In the genomic region with DNA sequence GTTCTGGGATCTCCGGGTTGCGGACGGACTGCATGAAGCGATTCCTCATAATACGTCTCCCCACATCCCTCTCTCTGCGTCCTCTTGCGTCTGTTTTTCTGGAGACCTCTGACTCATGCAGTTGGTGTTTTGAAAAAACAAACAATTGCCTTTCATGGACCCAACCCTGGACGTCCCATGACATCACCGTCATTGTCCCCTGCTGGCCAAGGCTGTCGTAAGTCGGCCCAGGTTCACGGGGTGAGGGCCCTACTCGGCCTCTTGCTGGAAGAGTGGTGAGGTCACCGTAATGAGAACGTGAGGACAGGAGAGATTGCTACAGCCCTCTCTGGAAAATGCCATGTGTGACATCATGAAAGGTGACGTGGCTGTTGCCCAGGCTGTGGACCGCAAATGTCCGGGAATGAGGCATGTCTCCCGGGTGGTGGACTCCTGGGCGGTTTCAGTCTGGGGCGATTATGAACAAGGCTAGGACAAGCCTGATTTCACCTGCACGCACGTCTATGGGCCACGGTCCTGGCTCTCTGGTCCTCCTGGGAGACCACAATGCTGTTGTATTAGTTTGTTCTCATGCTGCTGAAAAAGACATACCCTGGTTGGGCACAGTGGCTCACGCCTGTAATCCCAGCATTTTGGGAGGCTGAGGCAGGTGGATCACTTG, we compare ENCODE assay signal across 13 cellular contexts. TPM values are rescaled to one million over a fixed set of nuclear protein-coding genes. Genes with fewer than 3 reads are reported as not detected.
A peak's percentile ranks its signal among the peaks of the same experiment; 100 is the strongest.
DNase-seq lines count a peak whose midpoint lies in the region; ATAC-seq and TF ChIP-seq lines count a peak whose summit lies in the region.
"Had no signal": no experiment of that assay in that cellular context is flagged by ENCODE, and none has a peak within 500 bp of the region (broad histone marks: within the 10 kb centered on the region; RNA-seq: fewer than 3 reads in every experiment).

No MANE protein-coding gene starts in this region.

- no peak overlapping the region for H3K9ac ChIP-seq in adipocyte (ENCODE audit: low read length)

- peaks cover 19% of the 10 kb centered on the region for H3K27me3 ChIP-seq in adipocyte (replicated peaks; ENCODE audit: control insufficient read depth, insufficient read depth, low read length)
- no peaks in the 10 kb centered on the region for H3K27me3 ChIP-seq in right atrium auricular region
- H3K27me3 ChIP-seq in sigmoid colon, result peaks cover 0 to 17% (median 9%) of the 10 kb centered on the region in 3 donors

- TF ChIP-seq CTCF in right atrium auricular region (IDR thresholded peaks at IDR 0.05), result no peak
- no peak for TF ChIP-seq CTCF in sigmoid colon (IDR thresholded peaks at IDR 0.05)

- peaks cover 2% of the 10 kb centered on the region for H3K4me1 ChIP-seq in adipocyte (ENCODE audit: control insufficient read depth, insufficient read depth, low read length)
- H3K4me1 ChIP-seq in right atrium auricular region, result no peaks in the 10 kb centered on the region
- no peaks in the 10 kb centered on the region for H3K4me1 ChIP-seq in sigmoid colon
- H3K4me1 ChIP-seq: HAP-1 had no signal

- intact Hi-C loops in sigmoid colon (cut with DNase I), result no loop called here

- peaks cover 21% of the 10 kb centered on the region for H3K9me3 ChIP-seq in adipocyte (ENCODE audit: control insufficient read depth, low read length)
- H3K9me3 ChIP-seq in right atrium auricular region, result no peaks in the 10 kb centered on the region
- no peaks in the 10 kb centered on the region for H3K9me3 ChIP-seq in sigmoid colon
- H3K9me3 ChIP-seq: HAP-1 had no signal

- H3K27ac ChIP-seq in right atrium auricular region (peak overlapping the region; percentile 29 to 31), sigmoid colon (no peak overlapping the region)
- H3K27ac ChIP-seq: HL-60 had no signal

- no peaks in the 10 kb centered on the region for H3K36me3 ChIP-seq in adipocyte (ENCODE audit: control insufficient read depth, insufficient read depth, low read length, severe bottlenecking)
- no peaks in the 10 kb centered on the region for H3K36me3 ChIP-seq in right atrium auricular region
- H3K36me3 ChIP-seq in sigmoid colon, result no peaks in the 10 kb centered on the region
- H3K36me3 ChIP-seq: HAP-1 had no signal

- no peak overlapping the region for H3K4me3 ChIP-seq in adipocyte (ENCODE audit: low read length)
- no peak overlapping the region for H3K4me3 ChIP-seq in right atrium auricular region
- no peak overlapping the region for H3K4me3 ChIP-seq in sigmoid colon
- H3K4me3 ChIP-seq: HAP-1, mucosa of descending colon had no signal

- TF ChIP-seq EP300 in sigmoid colon (IDR thresholded peaks at IDR 0.05), result no peak

- ATAC-seq in HG02763 (IDR thresholded peaks at IDR 0.05; ENCODE audit: unreplicated experiment), result no peak
- ATAC-seq in GM19467 (IDR thresholded peaks at IDR 0.05; ENCODE audit: unreplicated experiment), result no peak
- ATAC-seq: mucosa of descending colon had no signal

- WGBS in sigmoid colon, 2 donors, result 86% methylated on average over 25 of the region's 25 CpGs

- DNase-seq in A172 (ENCODE audit: low spot score) (peak; percentile 98), HK-2 (ENCODE audit: unreplicated experiment) (peak; percentile 68), adipocyte (ENCODE audit: low read depth) (peak; percentile 41), right atrium auricular region (ENCODE audit: low spot score) (no peak), SKM-1 (lab: John Stamatoyannopoulos, UW; ENCODE audit: unreplicated experiment) (no peak), sigmoid colon (no peak)
- DNase-seq: AML-193, mucosa of descending colon, NCI-H1694 had no signal

- no peak for TF ChIP-seq POLR2A in sigmoid colon (IDR thresholded peaks at IDR 0.05)

RNA-seq across cellular contexts. Expression of a gene that starts 9.8 kb away (rescaled TPM):
- 49.6 and 54.3 TPM in 2 replicates for total RNA-seq in A172 (2014; rRNA removed; shearing (Covaris generic))
- total RNA-seq in right atrium auricular region (10 to 100 TPM; 29.6 to 70.9 TPM), sigmoid colon (10 to 100 TPM; 22.1 to 57.6 (median 42.5) TPM)
- polyA plus RNA-seq in sigmoid colon, result 10 to 100 TPM; 34.8 to 43.0 (median 42.1) TPM

RNA-seq across cellular contexts. Expression of a gene that starts 16.5 kb away (rescaled TPM):
- 45.3 and 49.6 TPM in 2 replicates for total RNA-seq in A172 (2014; rRNA removed; shearing (Covaris generic))
- total RNA-seq in right atrium auricular region (10 to 100 TPM; 29.0 to 47.0 TPM), sigmoid colon (10 to 100 TPM; 18.9 to 35.7 (median 26.2) TPM)
- 10 to 100 TPM; 16.2 to 78.3 (median 22.9) TPM for polyA plus RNA-seq in sigmoid colon

RNA-seq across cellular contexts. Expression of a gene that starts 35.3 kb away (rescaled TPM):
- total RNA-seq in A172 (2014; rRNA removed; shearing (Covaris generic)), result 2.7 and 3.6 TPM in 2 replicates
- total RNA-seq in right atrium auricular region, result under 1 TPM in 1 of 2 donors, not detected in 1; 0.28 TPM
- under 1 TPM in 1 of 4 donors, not detected in 3; 0.28 TPM for total RNA-seq in sigmoid colon
- polyA plus RNA-seq in sigmoid colon, result 10 to 100 TPM in 2 of 3 donors, 1 to 10 TPM in 1; 8.4 to 60.3 (median 10.2) TPM

RNA-seq across cellular contexts. Expression of a gene that starts 49.1 kb away (rescaled TPM):
- 91.0 and 138 TPM in 2 replicates for total RNA-seq in A172 (2014; rRNA removed; shearing (Covaris generic))
- total RNA-seq in right atrium auricular region (10 to 100 TPM; 21.5 to 22.3 TPM), sigmoid colon (10 to 100 TPM; 23.3 to 52.8 (median 41.6) TPM)
- polyA plus RNA-seq in sigmoid colon, result 10 to 100 TPM; 50.5 to 68.0 (median 66.6) TPM

Comparison
In these comparisons a context has a peak if more than half of its experiments do, and no peak if none do; other contexts are left out.
1. DNase-seq: peak in A172 (single experiment), HK-2 (single experiment) and adipocyte (single experiment); none in right atrium auricular region (single experiment), SKM-1 (single experiment) and sigmoid colon (single experiment).
2. H3K27ac ChIP-seq: peak in right atrium auricular region (2 of 2); none in sigmoid colon (0 of 4).